In the genomic region with DNA sequence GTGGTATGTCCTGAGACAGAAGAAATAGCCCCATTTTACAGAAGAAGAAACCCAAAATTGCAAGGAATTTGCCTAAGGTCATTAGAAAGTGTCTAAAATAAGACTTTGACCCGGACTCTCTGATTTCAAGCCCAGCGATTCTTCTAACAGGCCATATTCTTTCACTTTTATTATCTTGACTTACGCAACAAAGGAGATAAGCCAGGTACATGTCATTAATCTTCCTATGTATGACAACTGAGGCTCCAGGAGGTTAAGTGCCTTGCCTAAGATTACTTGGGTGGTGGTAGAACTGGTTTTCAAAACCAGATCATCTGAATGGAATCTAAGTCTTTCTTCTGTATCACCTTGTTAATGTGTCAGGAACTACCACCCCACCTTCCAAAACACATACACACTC, we compare ENCODE assay signal across 19 cellular contexts.
A peak's percentile ranks its signal among the peaks of the same experiment; 100 is the strongest.
DNase-seq lines count a peak whose midpoint lies in the region; ATAC-seq and TF ChIP-seq lines count a peak whose summit lies in the region.
"Had no signal": no experiment of that assay in that cellular context is flagged by ENCODE, and none has a peak within 500 bp of the region (broad histone marks: within the 10 kb centered on the region; RNA-seq: fewer than 3 reads in every experiment).

No MANE protein-coding gene starts in this region.

- DNase-seq in HCT116 (ENCODE audit: low read depth, low spot score) (peak; percentile 78), NCI-H226 (peak; percentile 93), GDM1 (lab: John Stamatoyannopoulos, UW) (no peak)
- no peak for DNase-seq in activated CD4-positive, alpha-beta memory T cell treated with anti-CD3 and anti-CD28 coated beads for 36 hours
- DNase-seq: activated CD4-positive, CD25-positive, alpha-beta regulatory T cell treated with anti-CD3 and anti-CD28 coated beads, Interleukin-2, amount 50 U/mL, for 72 hours; activated CD8-positive, alpha-beta memory T cell treated with anti-CD3 and anti-CD28 coated beads, Interleukin-2, amount 10 ng/mL, durations not matched to agents 7 days and 5 days; activated naive CD4-positive, alpha-beta T cell; GM23248; heart right ventricle; kidney; SIG-M5; T-helper 2 cell had no signal

- ATAC-seq in HCT116 (peak; percentile 88), esophagus mucosa (peak; percentile 98), HG03378 (IDR thresholded peaks at IDR 0.05; ENCODE audit: unreplicated experiment) (no peak), HG03175 (IDR thresholded peaks at IDR 0.05; ENCODE audit: unreplicated experiment) (no peak)
- ATAC-seq: activated CD8-positive, alpha-beta memory T cell treated with anti-CD3 and anti-CD28 coated beads, Interleukin-2, amount 10 ng/mL, durations not matched to agents 7 days and 5 days; heart right ventricle had no signal

- no peaks in the 10 kb centered on the region for H3K9me3 Mint-ChIP-seq in nephron
- H3K9me3 Mint-ChIP-seq in activated CD4-positive, alpha-beta memory T cell treated with anti-CD3 and anti-CD28 coated beads for 36 hours = no peaks in the 10 kb centered on the region
- H3K9me3 Mint-ChIP-seq: dendritic cell treated with granulocyte-macrophage colony-stimulating factor and Interleukin-4, amounts not matched to agents 40 ng/mL and 50 ng/mL, for 4 days had no signal

- H3K9ac ChIP-seq in HCT116 (ENCODE audit: low read length) = peak overlapping the region; percentile 31
- H3K9ac ChIP-seq: GM23248, parathyroid adenoma had no signal

- TF ChIP-seq CTCF in HCT116 (IDR thresholded peaks at IDR 0.05 in 2 of 3, conservative IDR thresholded peaks at IDR 0.05 in 1 of 3; ENCODE audit: borderline replicate concordance in 1 of 3, insufficient read depth in 1 of 3, low read depth in 2 of 3, low read length in 2 of 3) (no peak), nephron (IDR thresholded peaks at IDR 0.05; ENCODE audit: unreplicated experiment in 3 of 3) (no peak)

- RAD21 ChIA-PET in HCT116 (lab: Charles Lee; ENCODE audit: low non-redundant PET in 1 of 2, low total read pairs in 2 of 2, uncharacterized antibody in 2 of 2, unreplicated experiment in 2 of 2) = no interaction called here

- H3K79me2 ChIP-seq in HCT116 (ENCODE audit: insufficient read depth, low read length) = no peaks in the 10 kb centered on the region
- H3K79me2 ChIP-seq: parathyroid adenoma had no signal

- no peaks in the 10 kb centered on the region for H3K9me3 ChIP-seq in HCT116 (ENCODE audit: control insufficient read depth in 1 of 2, insufficient read depth in 1 of 2, low read depth in 1 of 2, low read length in 2 of 2)
- H3K9me3 ChIP-seq: heart right ventricle, thoracic aorta had no signal

- no peak for TF ChIP-seq POLR2A in HCT116 (IDR thresholded peaks at IDR 0.05; ENCODE audit: borderline replicate concordance, extremely low read depth, insufficient read depth, insufficient read length)

- H3K9me2 ChIP-seq in HCT116 (ENCODE audit: insufficient read depth) = no peaks in the 10 kb centered on the region

- intact Hi-C loops in HCT116 (cut with micrococcal nuclease) = no loop called here
- intact Hi-C loops in activated CD4-positive, alpha-beta memory T cell treated with anti-CD3 and anti-CD28 coated beads for 36 hours (cut with micrococcal nuclease) = no loop called here

- H3K4me3 Mint-ChIP-seq in nephron = no peak overlapping the region
- no peak overlapping the region for H3K4me3 Mint-ChIP-seq in activated CD4-positive, alpha-beta memory T cell treated with anti-CD3 and anti-CD28 coated beads for 36 hours
- H3K4me3 Mint-ChIP-seq: activated CD8-positive, alpha-beta memory T cell treated with anti-CD3 and anti-CD28 coated beads, Interleukin-2, amount 10 ng/mL, durations not matched to agents 7 days and 5 days; dendritic cell treated with granulocyte-macrophage colony-stimulating factor and Interleukin-4, amounts not matched to agents 40 ng/mL and 50 ng/mL, for 4 days had no signal

- no peaks in the 10 kb centered on the region for H3K36me3 ChIP-seq in HCT116 (ENCODE audit: control insufficient read depth in 1 of 2, insufficient read depth in 2 of 2, low read length in 2 of 2)
- H3K36me3 ChIP-seq: thoracic aorta had no signal

- peak overlapping the region in 1 of 2 experiments; percentile 30; a peak in 2 of 4 replicates for H3K4me3 ChIP-seq in HCT116 (replicated peaks in 1 of 2; ENCODE audit: low read depth in 1 of 2, low read length in 2 of 2)
- H3K4me3 ChIP-seq: GM23248, heart right ventricle, thoracic aorta had no signal

- H3K27me3 Mint-ChIP-seq in nephron (ENCODE audit: low read depth) = no peaks in the 10 kb centered on the region
- no peaks in the 10 kb centered on the region for H3K27me3 Mint-ChIP-seq in activated CD4-positive, alpha-beta memory T cell treated with anti-CD3 and anti-CD28 coated beads for 36 hours
- H3K27me3 Mint-ChIP-seq: activated CD8-positive, alpha-beta memory T cell treated with anti-CD3 and anti-CD28 coated beads, Interleukin-2, amount 10 ng/mL, durations not matched to agents 7 days and 5 days had no signal

- H3K4me1 ChIP-seq in HCT116 (ENCODE audit: control insufficient read depth in 1 of 2, insufficient read depth in 2 of 2, low read length in 2 of 2) = peaks cover 48 to 49% of the 10 kb centered on the region in 2 experiments
- H3K4me1 ChIP-seq: parathyroid adenoma had no signal

- no TSS peak for BruUV-seq in HCT116 (replicated peaks; lab: Mats Ljungman, UMichigan)

- H4K20me1 ChIP-seq in HCT116 (ENCODE audit: insufficient read depth) = no peaks in the 10 kb centered on the region

- peak overlapping the region; percentile 22 for H2AFZ ChIP-seq in HCT116 (ENCODE audit: low read depth, low read length, poor library complexity, severe bottlenecking)
- H2AFZ ChIP-seq: GM23248, parathyroid adenoma had no signal

- POLR2A ChIA-PET in HCT116 (lab: Charles Lee) = no interaction called here
- POLR2A ChIA-PET in activated CD4-positive, alpha-beta memory T cell treated with anti-CD3 and anti-CD28 coated beads for 36 hours (lab: Charles Lee) = no interaction called here

- H3K36me3 Mint-ChIP-seq in nephron (ENCODE audit: low read depth) = peaks cover 49% of the 10 kb centered on the region
- no peaks in the 10 kb centered on the region for H3K36me3 Mint-ChIP-seq in activated CD4-positive, alpha-beta memory T cell treated with anti-CD3 and anti-CD28 coated beads for 36 hours
- H3K36me3 Mint-ChIP-seq: activated CD8-positive, alpha-beta memory T cell treated with anti-CD3 and anti-CD28 coated beads, Interleukin-2, amount 10 ng/mL, durations not matched to agents 7 days and 5 days had no signal

- peak overlapping the region; percentile 52 for H3K27ac ChIP-seq in HCT116 (ENCODE audit: low read depth, low read length)
- H3K27ac ChIP-seq: GM23248, heart right ventricle, parathyroid adenoma, thoracic aorta had no signal

- CTCF ChIA-PET in HCT116 (lab: Charles Lee) = interaction anchor here (1.6 kb wide), 1 partner anchor 10 kb away, joined by 5 read pairs; no protein-coding TSS in a partner anchor
- CTCF ChIA-PET in activated CD4-positive, alpha-beta memory T cell treated with anti-CD3 and anti-CD28 coated beads for 36 hours (lab: Charles Lee) = no interaction called here

- peak overlapping the region; percentile 35 to 94 (median 55) for H3K27ac Mint-ChIP-seq in nephron
- H3K27ac Mint-ChIP-seq in activated CD4-positive, alpha-beta memory T cell treated with anti-CD3 and anti-CD28 coated beads for 36 hours = no peak overlapping the region
- H3K27ac Mint-ChIP-seq: activated CD8-positive, alpha-beta memory T cell treated with anti-CD3 and anti-CD28 coated beads, Interleukin-2, amount 10 ng/mL, durations not matched to agents 7 days and 5 days; dendritic cell treated with granulocyte-macrophage colony-stimulating factor and Interleukin-4, amounts not matched to agents 40 ng/mL and 50 ng/mL, for 4 days had no signal

- H3K27me3 ChIP-seq in HCT116 (ENCODE audit: insufficient read depth, low read length) = no peaks in the 10 kb centered on the region
- H3K27me3 ChIP-seq: heart right ventricle had no signal

- H3K4me1 Mint-ChIP-seq in nephron = no peaks in the 10 kb centered on the region
- no peaks in the 10 kb centered on the region for H3K4me1 Mint-ChIP-seq in activated CD4-positive, alpha-beta memory T cell treated with anti-CD3 and anti-CD28 coated beads for 36 hours (ENCODE audit: low read depth)
- H3K4me1 Mint-ChIP-seq: activated CD8-positive, alpha-beta memory T cell treated with anti-CD3 and anti-CD28 coated beads, Interleukin-2, amount 10 ng/mL, durations not matched to agents 7 days and 5 days had no signal

- no peak; the same call in 1 of the 2 replicates for TF ChIP-seq RAD21 in HCT116 (IDR thresholded peaks at IDR 0.05; ENCODE audit: low read depth)

- peak overlapping the region; percentile 67 for H3K4me2 ChIP-seq in HCT116 (ENCODE audit: low read length)

TF ChIP-seq in HCT116, 20 proteins besides CTCF, POLR2A, EP300 and RAD21 (continues in another document):
- no peak for TF ChIP-seq ZBTB33 (IDR thresholded peaks at IDR 0.05; ENCODE audit: extremely low read depth, insufficient replicate concordance, low read length)
- TF ChIP-seq EZH2 (IDR thresholded peaks at IDR 0.05) = no peak
- peak; percentile 80 for TF ChIP-seq FOSL1 (IDR thresholded peaks at IDR 0.05; ENCODE audit: low read depth)
- peak; percentile 99 for TF ChIP-seq CEBPB (IDR thresholded peaks at IDR 0.05; ENCODE audit: low read depth)
- TF ChIP-seq ATF3 (IDR thresholded peaks at IDR 0.05) = no peak
- peak; percentile 93 for TF ChIP-seq SP1 (IDR thresholded peaks at IDR 0.05; ENCODE audit: low read depth)

Comparison
In these comparisons a context has a peak if more than half of its experiments do, and no peak if none do; other contexts are left out.
1. ATAC-seq: peak in HCT116 (single experiment) and esophagus mucosa (single experiment); none in HG03378 (single experiment) and HG03175 (single experiment).
2. DNase-seq: peak in HCT116 (single experiment) and NCI-H226 (single experiment); none in GDM1 (single experiment) and activated CD4-positive, alpha-beta memory T cell treated with anti-CD3 and anti-CD28 coated beads for 36 hours (single experiment).